ENCODE assay signal across 8 cellular contexts in the genomic region with DNA sequence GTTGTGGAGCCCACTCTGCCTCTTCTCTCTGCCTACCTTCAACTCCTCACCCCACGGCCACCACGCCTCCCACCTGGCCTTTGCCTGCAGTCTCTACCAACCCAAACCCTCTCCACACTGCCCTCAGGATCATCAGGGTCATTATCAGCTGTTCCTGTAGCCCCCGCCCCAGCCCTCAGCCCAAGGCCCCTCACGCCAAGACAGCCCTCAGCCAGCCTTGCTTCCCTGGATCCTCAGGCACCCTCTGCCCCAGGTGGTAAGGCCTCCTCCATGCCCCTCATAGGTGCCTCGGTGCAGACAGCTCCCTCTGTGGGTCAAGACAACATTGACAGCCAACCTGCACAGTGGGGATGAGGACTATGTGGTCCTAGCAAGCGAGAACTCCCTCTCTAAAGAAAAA. TPM values are rescaled to one million over a fixed set of nuclear protein-coding genes. Genes with fewer than 3 reads are reported as not detected.
DNase-seq lines count a peak whose midpoint lies in the region; ATAC-seq and TF ChIP-seq lines count a peak whose summit lies in the region.

No MANE protein-coding gene starts in this region.

- H3K27me3 Mint-ChIP-seq in CD4-positive, CD25-positive, alpha-beta regulatory T cell: no peaks in the 10 kb centered on the region
- H3K27me3 Mint-ChIP-seq in IgD-negative memory B cell: no peaks in the 10 kb centered on the region
- H3K27me3 Mint-ChIP-seq in activated T-cell treated with anti-CD3 and anti-CD28 coated beads, Interleukin-2, amount 50 U/mL, for 4 hours (ENCODE audit: low read depth): no peaks in the 10 kb centered on the region
- peaks cover 16% of the 10 kb centered on the region for H3K27me3 Mint-ChIP-seq in glutamatergic neuron (ENCODE audit: unreplicated experiment)

- peak overlapping the region; percentile 95 to 98 (median 97) for H3K4me3 Mint-ChIP-seq in CD4-positive, CD25-positive, alpha-beta regulatory T cell
- H3K4me3 Mint-ChIP-seq in IgD-negative memory B cell: peak overlapping the region; percentile 79 to 97 (median 92)
- H3K4me3 Mint-ChIP-seq in activated T-cell treated with anti-CD3 and anti-CD28 coated beads, Interleukin-2, amount 50 U/mL, for 4 hours: peak overlapping the region; percentile 92
- H3K4me3 Mint-ChIP-seq in glutamatergic neuron (ENCODE audit: unreplicated experiment): peak overlapping the region; percentile 99

- no peaks in the 10 kb centered on the region for H3K27me3 ChIP-seq in CD4-positive, CD25-positive, alpha-beta regulatory T cell (ENCODE audit: control insufficient read depth, insufficient read depth, low read length)

- peak overlapping the region; percentile 86 for H3K27ac ChIP-seq in CD4-positive, CD25-positive, alpha-beta regulatory T cell (ENCODE audit: insufficient read depth, low read length, poor library complexity, severe bottlenecking)

- H3K27ac Mint-ChIP-seq in CD4-positive, CD25-positive, alpha-beta regulatory T cell: peak overlapping the region; percentile 93 to 99 (median 97)
- peak overlapping the region; percentile 63 to 95 (median 72) for H3K27ac Mint-ChIP-seq in IgD-negative memory B cell
- H3K27ac Mint-ChIP-seq in glutamatergic neuron (ENCODE audit: unreplicated experiment): peak overlapping the region; percentile 90

- H3K9me3 ChIP-seq in CD4-positive, CD25-positive, alpha-beta regulatory T cell (ENCODE audit: control insufficient read depth in 2 of 2, low read length in 2 of 2): no peaks in the 10 kb centered on the region

- peaks cover under 1% of the 10 kb centered on the region for H3K36me3 ChIP-seq in CD4-positive, CD25-positive, alpha-beta regulatory T cell (ENCODE audit: control insufficient read depth, insufficient read depth, low read length)

- peak; percentile 44 to 76 (median 55) for DNase-seq in CD4-positive, CD25-positive, alpha-beta regulatory T cell
- peak; percentile 35 for DNase-seq in activated T-cell treated with anti-CD3 and anti-CD28 coated beads, Interleukin-2, amount 50 U/mL, for 4 hours
- DNase-seq in glutamatergic neuron: no peak
- DNase-seq in stimulated activated naive CD8-positive, alpha-beta T cell treated with anti-CD3 and anti-CD28 coated beads, Interleukin-15, Interleukin-2, amounts not matched to agents 100 U/mL and 50 U/mL, for 24 hours: peak; percentile 62
- DNase-seq in NCI-H446 (lab: John Stamatoyannopoulos, UW): no peak
- no peak for DNase-seq in amygdala (lab: John Stamatoyannopoulos, UW)
- no peak for DNase-seq in midbrain (lab: John Stamatoyannopoulos, UW)

- TF ChIP-seq CTCF in glutamatergic neuron (IDR thresholded peaks at IDR 0.05; ENCODE audit: partially characterized antibody, unreplicated experiment): peak; percentile 20

- peaks cover 0 to 67% (median 33%) of the 10 kb centered on the region in 4 donors for H3K4me1 Mint-ChIP-seq in CD4-positive, CD25-positive, alpha-beta regulatory T cell
- H3K4me1 Mint-ChIP-seq in IgD-negative memory B cell: peaks cover 22 to 47% (median 41%) of the 10 kb centered on the region in 3 donors
- peaks cover 61% of the 10 kb centered on the region for H3K4me1 Mint-ChIP-seq in activated T-cell treated with anti-CD3 and anti-CD28 coated beads, Interleukin-2, amount 50 U/mL, for 4 hours (ENCODE audit: low read depth)
- peaks cover 36% of the 10 kb centered on the region for H3K4me1 Mint-ChIP-seq in glutamatergic neuron (ENCODE audit: low read depth, unreplicated experiment)

- H3K4me3 ChIP-seq in CD4-positive, CD25-positive, alpha-beta regulatory T cell (ENCODE audit: low read depth, low read length): peak overlapping the region; percentile 85

- no peak for ATAC-seq in CD4-positive, CD25-positive, alpha-beta regulatory T cell (ENCODE audit: low read depth in 2 of 2)
- ATAC-seq in activated T-cell treated with anti-CD3 and anti-CD28 coated beads, Interleukin-2, amount 50 U/mL, for 4 hours: no peak
- peak; percentile 24 for ATAC-seq in stimulated activated naive CD8-positive, alpha-beta T cell treated with anti-CD3 and anti-CD28 coated beads, Interleukin-15, Interleukin-2, amounts not matched to agents 100 U/mL and 50 U/mL, for 24 hours

- no peaks in the 10 kb centered on the region for H3K9me3 Mint-ChIP-seq in CD4-positive, CD25-positive, alpha-beta regulatory T cell
- H3K9me3 Mint-ChIP-seq in IgD-negative memory B cell: no peaks in the 10 kb centered on the region
- no peaks in the 10 kb centered on the region for H3K9me3 Mint-ChIP-seq in activated T-cell treated with anti-CD3 and anti-CD28 coated beads, Interleukin-2, amount 50 U/mL, for 4 hours
- H3K9me3 Mint-ChIP-seq in glutamatergic neuron (ENCODE audit: unreplicated experiment): peaks cover 15% of the 10 kb centered on the region

- H3K4me1 ChIP-seq in CD4-positive, CD25-positive, alpha-beta regulatory T cell (ENCODE audit: control insufficient read depth, insufficient read depth, low read length, poor library complexity, severe bottlenecking): peaks cover 69% of the 10 kb centered on the region

- H3K36me3 Mint-ChIP-seq in CD4-positive, CD25-positive, alpha-beta regulatory T cell: peaks cover 5% of the 10 kb centered on the region
- H3K36me3 Mint-ChIP-seq in IgD-negative memory B cell (peaks cover 4% of the 10 kb centered on the region), glutamatergic neuron (ENCODE audit: unreplicated experiment) (no peaks in the 10 kb centered on the region)
- H3K36me3 Mint-ChIP-seq in activated T-cell treated with anti-CD3 and anti-CD28 coated beads, Interleukin-2, amount 50 U/mL, for 4 hours (ENCODE audit: insufficient read depth): peaks cover 5% of the 10 kb centered on the region

RNA-seq across cellular contexts. Expression of a gene that starts 1.7 kb away (rescaled TPM):
- 220 TPM for total RNA-seq in CD4-positive, CD25-positive, alpha-beta regulatory T cell
- polyA plus RNA-seq in CD4-positive, CD25-positive, alpha-beta regulatory T cell: 10 to 100 TPM; 16.2 to 29.7 (median 17.6) TPM
- 17.5 TPM for polyA plus RNA-seq in IgD-negative memory B cell
- 100 to 1,000 TPM; 128 to 130 (median 129) TPM for total RNA-seq in activated T-cell treated with anti-CD3 and anti-CD28 coated beads, Interleukin-2, amount 50 U/mL, for 4 hours
- 206 TPM for total RNA-seq in glutamatergic neuron (ENCODE audit: unreplicated experiment)

RNA-seq across cellular contexts. Expression of a gene that starts 8.3 kb away (rescaled TPM):
- 1.9 TPM for total RNA-seq in CD4-positive, CD25-positive, alpha-beta regulatory T cell
- under 1 TPM; 0.06 to 0.95 (median 0.28) TPM for polyA plus RNA-seq in CD4-positive, CD25-positive, alpha-beta regulatory T cell
- polyA plus RNA-seq in IgD-negative memory B cell: 1.5 TPM
- 1 to 10 TPM; 4.8 to 9.4 (median 8.2) TPM for total RNA-seq in activated T-cell treated with anti-CD3 and anti-CD28 coated beads, Interleukin-2, amount 50 U/mL, for 4 hours
- 37.6 TPM for total RNA-seq in glutamatergic neuron (ENCODE audit: unreplicated experiment)

RNA-seq across cellular contexts. Expression of a gene that starts 13.6 kb away (rescaled TPM):
- total RNA-seq in CD4-positive, CD25-positive, alpha-beta regulatory T cell: not detected
- not detected for polyA plus RNA-seq in CD4-positive, CD25-positive, alpha-beta regulatory T cell
- not detected for polyA plus RNA-seq in IgD-negative memory B cell
- total RNA-seq in activated T-cell treated with anti-CD3 and anti-CD28 coated beads, Interleukin-2, amount 50 U/mL, for 4 hours: under 1 TPM in 1 of 3 donors, not detected in 2; 0.30 TPM
- total RNA-seq in glutamatergic neuron (ENCODE audit: unreplicated experiment): 4.0 TPM

RNA-seq across cellular contexts. Expression of a gene that starts 34.4 kb away (rescaled TPM):
- 113 TPM for total RNA-seq in CD4-positive, CD25-positive, alpha-beta regulatory T cell
- polyA plus RNA-seq in CD4-positive, CD25-positive, alpha-beta regulatory T cell: 10 to 100 TPM; 21.5 to 24.2 (median 21.7) TPM
- 26.4 TPM for polyA plus RNA-seq in IgD-negative memory B cell
- 10 to 100 TPM; 68.7 to 79.9 (median 72.2) TPM for total RNA-seq in activated T-cell treated with anti-CD3 and anti-CD28 coated beads, Interleukin-2, amount 50 U/mL, for 4 hours
- 62.2 TPM for total RNA-seq in glutamatergic neuron (ENCODE audit: unreplicated experiment)

RNA-seq across cellular contexts. Expression of a gene that starts 34.9 kb away (rescaled TPM):
- 112 TPM for total RNA-seq in CD4-positive, CD25-positive, alpha-beta regulatory T cell
- 10 to 100 TPM; 35.8 to 43.6 (median 39.8) TPM for polyA plus RNA-seq in CD4-positive, CD25-positive, alpha-beta regulatory T cell
- 39.4 TPM for polyA plus RNA-seq in IgD-negative memory B cell
- 100 to 1,000 TPM; 152 to 175 (median 156) TPM for total RNA-seq in activated T-cell treated with anti-CD3 and anti-CD28 coated beads, Interleukin-2, amount 50 U/mL, for 4 hours
- 52.9 TPM for total RNA-seq in glutamatergic neuron (ENCODE audit: unreplicated experiment)

Comparison
In these comparisons a context has a peak if more than half of its experiments do, and no peak if none do; other contexts are left out.
1. DNase-seq: peak in CD4-positive, CD25-positive, alpha-beta regulatory T cell (3 of 3), activated T-cell treated with anti-CD3 and anti-CD28 coated beads, Interleukin-2, amount 50 U/mL, for 4 hours (single experiment) and stimulated activated naive CD8-positive, alpha-beta T cell treated with anti-CD3 and anti-CD28 coated beads, Interleukin-15, Interleukin-2, amounts not matched to agents 100 U/mL and 50 U/mL, for 24 hours (single experiment); none in glutamatergic neuron (single experiment), NCI-H446 (0 of 2), amygdala (0 of 56) and midbrain (single experiment).
2. Peak in every context shown above with its lines, with median percentiles within 50 percentile points of each other: H3K27ac Mint-ChIP-seq and H3K4me3 Mint-ChIP-seq.